Comparison of ENCODE assay signal across 25 cellular contexts in genomic region chr5:62298118-62298517, GRCh38. TPM values are rescaled to one million over a fixed set of nuclear protein-coding genes. Genes with fewer than 3 reads are reported as not detected.
DNase-seq lines count a peak whose midpoint lies in the region; ATAC-seq and TF ChIP-seq lines count a peak whose summit lies in the region.
"Had no signal": no experiment of that assay in that cellular context is flagged by ENCODE, and none has a peak within 500 bp of the region (broad histone marks: within the 10 kb centered on the region; RNA-seq: fewer than 3 reads in every experiment).

No MANE protein-coding gene starts in this region.

- no peaks in the 10 kb centered on the region for H3K9me3 ChIP-seq in naive thymus-derived CD4-positive, alpha-beta T cell (ENCODE audit: control insufficient read depth in 2 of 3, low read length in 3 of 3)
- no peaks in the 10 kb centered on the region for H3K9me3 ChIP-seq in tibial nerve
- H3K9me3 ChIP-seq: A549; BLaER1 treated with 17β-estradiol and CSF1 and Interleukin-3, amounts not matched to agents 10 nM and 100 nM had no signal

- peaks cover 62% of the 10 kb centered on the region for H3K4me1 Mint-ChIP-seq in activated naive CD8-positive, alpha-beta T cell (ENCODE audit: low read depth)
- peaks cover 30% of the 10 kb centered on the region for H3K4me1 Mint-ChIP-seq in activated naive CD8-positive, alpha-beta T cell treated with anti-CD3 and anti-CD28 coated beads for 36 hours
- peaks cover 74% of the 10 kb centered on the region for H3K4me1 Mint-ChIP-seq in activated T-helper 1 cell treated with anti-CD3 and anti-CD28 coated beads, Interleukin-12 subunit alpha, Interleukin-12 subunit beta, Interleukin-2, Interleukin-4 antibody, amounts not matched to agents 30 ng/mL and 10 ng/mL and 1 ng/mL, durations not matched to agents 14 hours and 24 hours and 36 hours (ENCODE audit: low read depth)
- H3K4me1 Mint-ChIP-seq in naive thymus-derived CD4-positive, alpha-beta T cell = peaks cover 24 to 62% (median 46%) of the 10 kb centered on the region in 7 donors
- H3K4me1 Mint-ChIP-seq: H9 had no signal

- H3K36me3 Mint-ChIP-seq in activated naive CD8-positive, alpha-beta T cell = peaks cover 2% of the 10 kb centered on the region
- H3K36me3 Mint-ChIP-seq in activated naive CD8-positive, alpha-beta T cell treated with anti-CD3 and anti-CD28 coated beads for 36 hours = peaks cover 4% of the 10 kb centered on the region
- peaks cover 10% of the 10 kb centered on the region for H3K36me3 Mint-ChIP-seq in activated T-helper 1 cell treated with anti-CD3 and anti-CD28 coated beads, Interleukin-12 subunit alpha, Interleukin-12 subunit beta, Interleukin-2, Interleukin-4 antibody, amounts not matched to agents 30 ng/mL and 10 ng/mL and 1 ng/mL, durations not matched to agents 14 hours and 24 hours and 36 hours (ENCODE audit: low read depth)
- H3K36me3 Mint-ChIP-seq in naive thymus-derived CD4-positive, alpha-beta T cell = peaks cover 0 to 35% (median 3%) of the 10 kb centered on the region in 5 donors
- H3K36me3 Mint-ChIP-seq: CD8-positive, alpha-beta memory T cell had no signal

- H3K27ac Mint-ChIP-seq in activated naive CD8-positive, alpha-beta T cell = peak overlapping the region; percentile 50
- H3K27ac Mint-ChIP-seq in activated naive CD8-positive, alpha-beta T cell treated with anti-CD3 and anti-CD28 coated beads for 36 hours = no peak overlapping the region
- H3K27ac Mint-ChIP-seq in activated T-helper 1 cell treated with anti-CD3 and anti-CD28 coated beads, Interleukin-12 subunit alpha, Interleukin-12 subunit beta, Interleukin-2, Interleukin-4 antibody, amounts not matched to agents 30 ng/mL and 10 ng/mL and 1 ng/mL, durations not matched to agents 14 hours and 24 hours and 36 hours = peak overlapping the region; percentile 29
- peak overlapping the region in 5 of 9 donors; percentile 12 to 68 (median 46) for H3K27ac Mint-ChIP-seq in naive thymus-derived CD4-positive, alpha-beta T cell
- H3K27ac Mint-ChIP-seq: H9 had no signal

- H3K4me3 ChIP-seq in naive thymus-derived CD4-positive, alpha-beta T cell (ENCODE audit: low read length) = no peak overlapping the region
- no peak overlapping the region for H3K4me3 ChIP-seq in tibial nerve
- H3K4me3 ChIP-seq: A549; BLaER1 treated with 17β-estradiol and CSF1 and Interleukin-3, amounts not matched to agents 10 nM and 100 nM; SK-N-MC had no signal

- DNase-seq in activated naive CD8-positive, alpha-beta T cell treated with anti-CD3 and anti-CD28 coated beads for 36 hours = no peak
- DNase-seq in activated T-helper 1 cell treated with anti-CD3 and anti-CD28 coated beads, Interleukin-12 subunit alpha, Interleukin-12 subunit beta, Interleukin-2, Interleukin-4 antibody, amounts not matched to agents 30 ng/mL and 10 ng/mL and 1 ng/mL, durations not matched to agents 14 hours and 24 hours and 36 hours (ENCODE audit: low spot score) = no peak
- no peak for DNase-seq in naive thymus-derived CD4-positive, alpha-beta T cell
- DNase-seq in tibial nerve (ENCODE audit: low spot score in 2 of 2) (no peak), ureter (ENCODE audit: low spot score) (no peak), ecto neural progenitor cell (ENCODE audit: low spot score) (no peak)
- DNase-seq: AML-193; CD8-positive, alpha-beta memory T cell; DMS 273 treated with DMSO at 0.1 percent for 48 hours; DMS79 treated with DMSO at 0.1 percent for 48 hours; GF-D8; H9; Kasumi-1; NCI-H1092 treated with DMSO at 0.1 percent for 48 hours; NCI-H1436 treated with DMSO at 0.1 percent for 48 hours; NCI-H187 treated with DMSO at 0.1 percent for 48 hours; NCI-H446; NCI-H524 treated with DMSO at 0.1 percent for 48 hours; NCI-H774; SIG-M5 had no signal

- H3K36me3 ChIP-seq in naive thymus-derived CD4-positive, alpha-beta T cell (ENCODE audit: control insufficient read depth in 2 of 3, insufficient read depth in 3 of 3, low read length in 3 of 3) = no peaks in the 10 kb centered on the region
- H3K36me3 ChIP-seq in tibial nerve = no peaks in the 10 kb centered on the region
- H3K36me3 ChIP-seq: BLaER1 treated with 17β-estradiol and CSF1 and Interleukin-3, amounts not matched to agents 10 nM and 100 nM had no signal

- no peak for TF ChIP-seq CTCF in tibial nerve (IDR thresholded peaks at IDR 0.05)

- no peak for TF ChIP-seq EP300 in tibial nerve (IDR thresholded peaks at IDR 0.05)

- H3K9me3 Mint-ChIP-seq in activated naive CD8-positive, alpha-beta T cell (ENCODE audit: low read depth) = no peaks in the 10 kb centered on the region
- H3K9me3 Mint-ChIP-seq in activated naive CD8-positive, alpha-beta T cell treated with anti-CD3 and anti-CD28 coated beads for 36 hours = peaks cover 7% of the 10 kb centered on the region
- H3K9me3 Mint-ChIP-seq in activated T-helper 1 cell treated with anti-CD3 and anti-CD28 coated beads, Interleukin-12 subunit alpha, Interleukin-12 subunit beta, Interleukin-2, Interleukin-4 antibody, amounts not matched to agents 30 ng/mL and 10 ng/mL and 1 ng/mL, durations not matched to agents 14 hours and 24 hours and 36 hours = peaks cover 10% of the 10 kb centered on the region
- H3K9me3 Mint-ChIP-seq in naive thymus-derived CD4-positive, alpha-beta T cell = peaks cover 0 to 10% (median 0%) of the 10 kb centered on the region in 11 donors
- H3K9me3 Mint-ChIP-seq: H9 had no signal

- peaks cover 40 to 46% of the 10 kb centered on the region in 2 donors for H3K4me1 ChIP-seq in naive thymus-derived CD4-positive, alpha-beta T cell (ENCODE audit: control insufficient read depth in 2 of 2, insufficient read depth in 2 of 2, low read length in 2 of 2)
- no peaks in the 10 kb centered on the region for H3K4me1 ChIP-seq in tibial nerve
- H3K4me1 ChIP-seq: A549 had no signal

- no peaks in the 10 kb centered on the region for H3K27me3 ChIP-seq in naive thymus-derived CD4-positive, alpha-beta T cell (ENCODE audit: control insufficient read depth in 2 of 2, insufficient read depth in 2 of 2, low read length in 2 of 2)
- no peaks in the 10 kb centered on the region for H3K27me3 ChIP-seq in tibial nerve
- H3K27me3 ChIP-seq: BLaER1 treated with 17β-estradiol and CSF1 and Interleukin-3, amounts not matched to agents 10 nM and 100 nM had no signal

- POLR2A ChIA-PET in naive thymus-derived CD4-positive, alpha-beta T cell (lab: Charles Lee) = interaction anchor here (0.8 to 3.6 kb wide), 6 partner anchors 8 to 46 kb away, joined by 3 to 27 read pairs (median 4); partner anchors contain the start of gene KIF2A

- intact Hi-C loops in activated T-helper 1 cell treated with anti-CD3 and anti-CD28 coated beads, Interleukin-12 subunit alpha, Interleukin-12 subunit beta, Interleukin-2, Interleukin-4 antibody, amounts not matched to agents 30 ng/mL and 10 ng/mL and 1 ng/mL, durations not matched to agents 14 hours and 24 hours and 36 hours (cut with micrococcal nuclease) = no loop called here
- intact Hi-C loops in naive thymus-derived CD4-positive, alpha-beta T cell (cut with micrococcal nuclease) = no loop called here

- H3K27me3 Mint-ChIP-seq in activated naive CD8-positive, alpha-beta T cell = no peaks in the 10 kb centered on the region
- no peaks in the 10 kb centered on the region for H3K27me3 Mint-ChIP-seq in activated naive CD8-positive, alpha-beta T cell treated with anti-CD3 and anti-CD28 coated beads for 36 hours
- H3K27me3 Mint-ChIP-seq in activated T-helper 1 cell treated with anti-CD3 and anti-CD28 coated beads, Interleukin-12 subunit alpha, Interleukin-12 subunit beta, Interleukin-2, Interleukin-4 antibody, amounts not matched to agents 30 ng/mL and 10 ng/mL and 1 ng/mL, durations not matched to agents 14 hours and 24 hours and 36 hours (ENCODE audit: insufficient read depth) = no peaks in the 10 kb centered on the region
- H3K27me3 Mint-ChIP-seq in naive thymus-derived CD4-positive, alpha-beta T cell = no peaks in the 10 kb centered on the region
- H3K27me3 Mint-ChIP-seq: CD8-positive, alpha-beta memory T cell had no signal

- no peak overlapping the region for H3K27ac ChIP-seq in naive thymus-derived CD4-positive, alpha-beta T cell (ENCODE audit: low read depth, low read length)
- no peak overlapping the region for H3K27ac ChIP-seq in tibial nerve
- H3K27ac ChIP-seq: A549; BLaER1 treated with 17β-estradiol and CSF1 and Interleukin-3, amounts not matched to agents 10 nM and 100 nM; SK-N-MC had no signal

- WGBS in tibial nerve, 2 donors = 79 to 92% methylated on average over 3 of the region's 3 CpGs

- H3K4me3 Mint-ChIP-seq in activated naive CD8-positive, alpha-beta T cell = no peak overlapping the region
- no peak overlapping the region for H3K4me3 Mint-ChIP-seq in activated naive CD8-positive, alpha-beta T cell treated with anti-CD3 and anti-CD28 coated beads for 36 hours
- H3K4me3 Mint-ChIP-seq in activated T-helper 1 cell treated with anti-CD3 and anti-CD28 coated beads, Interleukin-12 subunit alpha, Interleukin-12 subunit beta, Interleukin-2, Interleukin-4 antibody, amounts not matched to agents 30 ng/mL and 10 ng/mL and 1 ng/mL, durations not matched to agents 14 hours and 24 hours and 36 hours = no peak overlapping the region
- H3K4me3 Mint-ChIP-seq in naive thymus-derived CD4-positive, alpha-beta T cell = peak overlapping the region in 4 of 10 donors; percentile 25 to 78 (median 62)
- H3K4me3 Mint-ChIP-seq: H9 had no signal

- CTCF ChIA-PET in naive thymus-derived CD4-positive, alpha-beta T cell (lab: Charles Lee) = interaction anchor here (0.8 to 2.0 kb wide), 6 partner anchors 8 to 105 kb away, joined by 3 to 8 read pairs (median 3); partner anchors contain the start of genes DIMT1 and KIF2A

- no peak for ATAC-seq in naive thymus-derived CD4-positive, alpha-beta T cell
- ATAC-seq: A549, HepG2 had no signal

- no peak for TF ChIP-seq POLR2A in tibial nerve (IDR thresholded peaks at IDR 0.05)

RNA-seq across cellular contexts. Expression of gene KIF2A, which starts 7.9 kb away (rescaled TPM):
- total RNA-seq in activated naive CD8-positive, alpha-beta T cell treated with anti-CD3 and anti-CD28 coated beads for 36 hours = 100 to 1,000 TPM; 164 to 175 TPM
- total RNA-seq in activated T-helper 1 cell treated with anti-CD3 and anti-CD28 coated beads, Interleukin-12 subunit alpha, Interleukin-12 subunit beta, Interleukin-2, Interleukin-4 antibody, amounts not matched to agents 30 ng/mL and 10 ng/mL and 1 ng/mL, durations not matched to agents 14 hours and 24 hours and 36 hours = 235 and 240 TPM in 2 replicates
- 100 to 1,000 TPM in 3 of 5 experiments, 10 to 100 TPM in 2; 73.5 to 179 (median 142) TPM for total RNA-seq in naive thymus-derived CD4-positive, alpha-beta T cell
- 100 to 1,000 TPM; 136 to 159 TPM for polyA plus RNA-seq in naive thymus-derived CD4-positive, alpha-beta T cell
- 10 to 100 TPM; 28.5 to 60.3 (median 44.9) TPM for total RNA-seq in tibial nerve
- 50.6 TPM for total RNA-seq in ureter
